In the genomic region with DNA sequence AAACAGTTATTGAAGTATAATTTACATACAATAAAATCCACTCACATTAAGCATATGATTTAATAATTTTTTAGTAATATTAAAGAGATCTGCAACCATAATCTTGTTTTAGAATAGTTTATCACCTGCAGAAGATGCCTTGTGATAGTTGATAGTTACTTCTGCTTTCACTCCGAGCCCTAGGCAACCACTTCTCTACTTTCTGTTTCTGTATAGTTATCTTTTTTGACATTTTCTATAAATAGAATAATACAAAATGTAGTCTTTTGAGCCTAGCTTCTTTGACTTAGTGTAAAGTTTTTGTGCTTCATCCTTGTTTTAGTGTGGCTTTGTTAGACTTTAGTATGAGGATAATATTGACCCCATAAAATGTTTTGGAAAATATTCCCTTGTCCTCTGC, we compare ENCODE assay signal across 10 cellular contexts.
DNase-seq lines count a peak whose midpoint lies in the region; ATAC-seq, FAIRE-seq and TF ChIP-seq lines count a peak whose summit lies in the region.
"Had no signal": no experiment of that assay in that cellular context is flagged by ENCODE, and none has a peak within 500 bp of the region (broad histone marks: within the 10 kb centered on the region; RNA-seq: fewer than 3 reads in every experiment).

No MANE protein-coding gene starts in this region.

- peaks cover 5 to 23% (median 13%) of the 10 kb centered on the region in 3 donors for H3K4me1 Mint-ChIP-seq in IgD-negative memory B cell

- H3K36me3 ChIP-seq in spleen (peaks cover 0 to 31% (median 3%) of the 10 kb centered on the region in 6 donors), tibial nerve (peaks cover 0 to 23% (median 0%) of the 10 kb centered on the region in 3 donors)
- H3K36me3 ChIP-seq: neutrophil had no signal

- TF ChIP-seq POLR2A in spleen (IDR thresholded peaks at IDR 0.05): no peak
- no peak for TF ChIP-seq POLR2A in tibial nerve (IDR thresholded peaks at IDR 0.05)

- H3K9me3 ChIP-seq in spleen (peaks cover 5 to 27% (median 21%) of the 10 kb centered on the region in 8 donors), tibial nerve (peaks cover 0 to 19% (median 5%) of the 10 kb centered on the region in 4 donors)
- H3K9me3 ChIP-seq: neutrophil had no signal

- WGBS in spleen, 5 donors: 10 to 51% (median 28%) methylated on average over 1 of the region's 1 CpG
- 33 to 74% methylated on average over 1 of the region's 1 CpG for WGBS in tibial nerve, 2 donors

- H3K4me3 Mint-ChIP-seq in IgD-negative memory B cell: peak overlapping the region in 3 of 4 donors; percentile 21 to 81 (median 74)

- H3K27me3 Mint-ChIP-seq in IgD-negative memory B cell: no peaks in the 10 kb centered on the region

- intact Hi-C loops in spleen (cut with DNase I; ENCODE audit: low total_unique reads): no loop called here

- H3K4me3 ChIP-seq in spleen (no peak overlapping the region), tibial nerve (no peak overlapping the region)

- H3K27me3 ChIP-seq in spleen (replicated peaks in 1 of 7) (no peaks in the 10 kb centered on the region), tibial nerve (no peaks in the 10 kb centered on the region)
- H3K27me3 ChIP-seq: neutrophil had no signal

- peak overlapping the region; percentile 12 to 89 (median 16) for H3K27ac Mint-ChIP-seq in IgD-negative memory B cell

- H3K4me1 ChIP-seq in spleen (peaks cover 0 to 15% (median 7%) of the 10 kb centered on the region in 6 donors), tibial nerve (no peaks in the 10 kb centered on the region)

- H3K9me3 Mint-ChIP-seq in IgD-negative memory B cell: peaks cover 0 to 2% (median 0%) of the 10 kb centered on the region in 3 donors

- H3K27ac ChIP-seq in spleen (peak overlapping the region in 6 of 8 donors; percentile 44 to 68 (median 53)), tibial nerve (no peak overlapping the region)
- H3K27ac ChIP-seq: neutrophil, RWPE1 had no signal

- TF ChIP-seq EP300 in tibial nerve (IDR thresholded peaks at IDR 0.05): no peak

- ATAC-seq in HG02798 (IDR thresholded peaks at IDR 0.05; ENCODE audit: poor library complexity, unreplicated experiment): peak; percentile 95

- TF ChIP-seq CTCF in spleen (IDR thresholded peaks at IDR 0.05 in 8 of 11, conservative IDR thresholded peaks at IDR 0.05 in 3 of 11) (no peak), tibial nerve (IDR thresholded peaks at IDR 0.05) (no peak)

- DNase-seq in GM19238 (ENCODE audit: insufficient read length, low spot score) (peak; percentile 8), spleen (no peak), tibial nerve (ENCODE audit: low spot score in 2 of 2) (no peak), RCC 7860 (ENCODE audit: low spot score) (no peak)
- DNase-seq in stimulated activated naive CD4-positive, alpha-beta T cell (lab: John Stamatoyannopoulos, UW): no peak
- DNase-seq: activated CD8-positive, alpha-beta memory T cell treated with anti-CD3 and anti-CD28 coated beads, Interleukin-2, amount 50 U/mL, for 4 hours had no signal

- FAIRE-seq in RCC 7860 (lab: Jason Lieb, UNC): no peak

- H3K36me3 Mint-ChIP-seq in IgD-negative memory B cell: peaks cover 9% of the 10 kb centered on the region

Comparison
In these comparisons a context has a peak if more than half of its experiments do, and no peak if none do; other contexts are left out.
1. H3K27ac ChIP-seq: peak in spleen (6 of 8); none in tibial nerve (0 of 4).